1 cellular context compared by ENCODE assay signal in genomic region chr20:63082308-63082938, GRCh38.
TF ChIP-seq lines count a peak whose summit lies in the region.

No MANE protein-coding gene starts in this region.

TF ChIP-seq in HepG2, 621 proteins besides CTCF, POLR2A, EP300 and RAD21 (continued from another document and continues in another):
- TF ChIP-seq MLX (CRISPR knock-in tag; IDR thresholded peaks at IDR 0.05) (peak; percentile 54; the same call in 1 of the 2 replicates), ZNF484 (CRISPR knock-in tag; IDR thresholded peaks at IDR 0.05; ENCODE audit: borderline replicate concordance, low read depth) (no peak; the same call in 1 of the 2 replicates), FOXJ3 (CRISPR knock-in tag; IDR thresholded peaks at IDR 0.05; ENCODE audit: borderline replicate concordance) (no peak), MYNN (CRISPR knock-in tag; IDR thresholded peaks at IDR 0.05; ENCODE audit: low read depth) (peak; percentile 89; the same call in 1 of the 2 replicates), MTF2 (CRISPR knock-in tag; IDR thresholded peaks at IDR 0.05; ENCODE audit: borderline replicate concordance) (no peak; the same call in 1 of the 2 replicates), ZSCAN25 (CRISPR knock-in tag; IDR thresholded peaks at IDR 0.05) (peak; percentile 86; the same call in 1 of the 2 replicates), SP2 (CRISPR knock-in tag; IDR thresholded peaks at IDR 0.05) (no peak), NFATC3 (CRISPR knock-in tag; IDR thresholded peaks at IDR 0.05) (no peak), ZNF468 (CRISPR knock-in tag; IDR thresholded peaks at IDR 0.05) (peak; percentile 78; the same call in 1 of the 2 replicates), ZNF615 (CRISPR knock-in tag; IDR thresholded peaks at IDR 0.05; ENCODE audit: borderline replicate concordance) (no peak), CBX1 (IDR thresholded peaks at IDR 0.05; ENCODE audit: low read depth) (no peak), HOXA7 (CRISPR knock-in tag; IDR thresholded peaks at IDR 0.05) (no peak), ZNF737 (CRISPR knock-in tag; IDR thresholded peaks at IDR 0.05; ENCODE audit: borderline replicate concordance) (peak; percentile 71; the same call in 1 of the 2 replicates), ZMYM3 (CRISPR knock-in tag; IDR thresholded peaks at IDR 0.05) (no peak), FOXK1 (CRISPR knock-in tag; IDR thresholded peaks at IDR 0.05; ENCODE audit: borderline replicate concordance, low read depth) (peak; percentile 77; the same call in 1 of the 2 replicates), SMYD3 (CRISPR knock-in tag; IDR thresholded peaks at IDR 0.05) (no peak), EED (CRISPR knock-in tag; IDR thresholded peaks at IDR 0.05) (no peak; the same call in 1 of the 2 replicates), ZBTB10 (CRISPR knock-in tag; IDR thresholded peaks at IDR 0.05; ENCODE audit: borderline replicate concordance) (no peak), PATZ1 (CRISPR knock-in tag; IDR thresholded peaks at IDR 0.05) (peak; percentile 89), HOXD1 (CRISPR knock-in tag; IDR thresholded peaks at IDR 0.05) (peak; percentile 93), ARID2 (CRISPR knock-in tag; IDR thresholded peaks at IDR 0.05; ENCODE audit: borderline replicate concordance) (no peak), ETV5 (CRISPR knock-in tag; IDR thresholded peaks at IDR 0.05; ENCODE audit: borderline replicate concordance) (peak; percentile 46; the same call in 1 of the 2 replicates), HIVEP1 (CRISPR knock-in tag; IDR thresholded peaks at IDR 0.05) (no peak; the same call in 1 of the 2 replicates), DNMT3B (CRISPR knock-in tag; conservative IDR thresholded peaks at IDR 0.05) (peak; percentile 96; the same call in 1 of the 2 replicates), MXD4 (CRISPR knock-in tag; IDR thresholded peaks at IDR 0.05) (peak; percentile 87; the same call in 1 of the 2 replicates), SIX4 (CRISPR knock-in tag; IDR thresholded peaks at IDR 0.05) (peak; percentile 77; the same call in 1 of the 2 replicates), CC2D1A (CRISPR knock-in tag; IDR thresholded peaks at IDR 0.05) (no peak), SMC3 (IDR thresholded peaks at IDR 0.05; ENCODE audit: low read length) (no peak), RBFOX2 (IDR thresholded peaks at IDR 0.05; ENCODE audit: low read depth, low read length) (no peak), ARNT2 (CRISPR knock-in tag; IDR thresholded peaks at IDR 0.05; ENCODE audit: low read depth) (peak; percentile 86; the same call in 1 of the 2 replicates), RNF219 (CRISPR knock-in tag; IDR thresholded peaks at IDR 0.05) (no peak), AHR (CRISPR knock-in tag; IDR thresholded peaks at IDR 0.05) (peak; percentile 97; the same call in 1 of the 2 replicates), ZSCAN9 (CRISPR knock-in tag; IDR thresholded peaks at IDR 0.05; ENCODE audit: borderline replicate concordance) (peak; percentile 99), HNRNPL (IDR thresholded peaks at IDR 0.05; ENCODE audit: low read depth, low read length) (no peak), ZNF30 (CRISPR knock-in tag; IDR thresholded peaks at IDR 0.05) (no peak), ZNF746 (CRISPR knock-in tag; IDR thresholded peaks at IDR 0.05) (peak; percentile 56; the same call in 1 of the 2 replicates), ZNF883 (CRISPR knock-in tag; IDR thresholded peaks at IDR 0.05; ENCODE audit: not compliant biosample characterization) (peak; percentile 98), TCF7 (IDR thresholded peaks at IDR 0.05; ENCODE audit: low read depth) (no peak), BORCS8-MEF2B (CRISPR knock-in tag; IDR thresholded peaks at IDR 0.05) (peak; percentile 95), PHF21A (CRISPR knock-in tag; IDR thresholded peaks at IDR 0.05) (no peak), ZNF569 (CRISPR knock-in tag; IDR thresholded peaks at IDR 0.05; ENCODE audit: borderline replicate concordance) (no peak), MAZ (IDR thresholded peaks at IDR 0.05; ENCODE audit: borderline replicate concordance, low read depth, low read length) (no peak; the same call in 1 of the 2 replicates), MAZ (CRISPR knock-in tag; IDR thresholded peaks at IDR 0.05; ENCODE audit: low read depth) (peak; percentile 91), ZNF33A (CRISPR knock-in tag; IDR thresholded peaks at IDR 0.05; ENCODE audit: borderline replicate concordance) (no peak), SRSF9 (IDR thresholded peaks at IDR 0.05; ENCODE audit: borderline replicate concordance, insufficient read depth, low read depth, low read length, poor library complexity, severe bottlenecking) (no peak), ZBTB21 (CRISPR knock-in tag; IDR thresholded peaks at IDR 0.05) (peak; percentile 62; the same call in 1 of the 2 replicates), ZNF652 (CRISPR knock-in tag; IDR thresholded peaks at IDR 0.05; ENCODE audit: borderline replicate concordance, low read depth) (0 out of 2 replicates have a peak, but pooled peaks have one; percentile 19), CEBPB (IDR thresholded peaks at IDR 0.05; ENCODE audit: borderline replicate concordance, low read depth, low read length) (no peak), ZFP36L1 (CRISPR knock-in tag; IDR thresholded peaks at IDR 0.05) (peak; percentile 54; the same call in 1 of the 2 replicates), NCOR1 (IDR thresholded peaks at IDR 0.05; ENCODE audit: borderline replicate concordance, low read length) (no peak), ONECUT2 (CRISPR knock-in tag; IDR thresholded peaks at IDR 0.05) (peak; percentile 57; the same call in 1 of the 2 replicates), DNMT1 (CRISPR knock-in tag; IDR thresholded peaks at IDR 0.05) (no peak), ZFP36L2 (CRISPR knock-in tag; IDR thresholded peaks at IDR 0.05) (peak; percentile 97), ZNF34 (CRISPR knock-in tag; IDR thresholded peaks at IDR 0.05; ENCODE audit: borderline replicate concordance) (0 out of 2 replicates have a peak, but pooled peaks have one; percentile 31), HOXA3 (CRISPR knock-in tag; IDR thresholded peaks at IDR 0.05) (0 out of 2 replicates have a peak, but pooled peaks have one; percentile 66), ZNF607 (CRISPR knock-in tag; IDR thresholded peaks at IDR 0.05; ENCODE audit: borderline replicate concordance) (peak; percentile 28; the same call in 1 of the 2 replicates)
- TF ChIP-seq, protein P1, sequence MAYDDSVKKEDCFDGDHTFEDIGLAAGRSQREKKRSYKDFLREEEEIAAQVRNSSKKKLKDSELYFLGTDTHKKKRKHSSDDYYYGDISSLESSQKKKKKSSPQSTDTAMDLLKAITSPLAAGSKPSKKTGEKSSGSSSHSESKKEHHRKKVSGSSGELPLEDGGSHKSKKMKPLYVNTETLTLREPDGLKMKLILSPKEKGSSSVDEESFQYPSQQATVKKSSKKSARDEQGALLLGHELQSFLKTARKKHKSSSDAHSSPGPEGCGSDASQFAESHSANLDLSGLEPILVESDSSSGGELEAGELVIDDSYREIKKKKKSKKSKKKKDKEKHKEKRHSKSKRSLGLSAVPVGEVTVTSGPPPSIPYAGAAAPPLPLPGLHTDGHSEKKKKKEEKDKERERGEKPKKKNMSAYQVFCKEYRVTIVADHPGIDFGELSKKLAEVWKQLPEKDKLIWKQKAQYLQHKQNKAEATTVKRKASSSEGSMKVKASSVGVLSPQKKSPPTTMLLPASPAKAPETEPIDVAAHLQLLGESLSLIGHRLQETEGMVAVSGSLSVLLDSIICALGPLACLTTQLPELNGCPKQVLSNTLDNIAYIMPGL (CRISPR knock-in tag; IDR thresholded peaks at IDR 0.05; ENCODE audit: borderline replicate concordance in 1 of 2, low read depth in 1 of 2) = peak; percentile 28 to 47; a peak in 2 of 4 replicates
- TF ChIP-seq, protein P2, sequence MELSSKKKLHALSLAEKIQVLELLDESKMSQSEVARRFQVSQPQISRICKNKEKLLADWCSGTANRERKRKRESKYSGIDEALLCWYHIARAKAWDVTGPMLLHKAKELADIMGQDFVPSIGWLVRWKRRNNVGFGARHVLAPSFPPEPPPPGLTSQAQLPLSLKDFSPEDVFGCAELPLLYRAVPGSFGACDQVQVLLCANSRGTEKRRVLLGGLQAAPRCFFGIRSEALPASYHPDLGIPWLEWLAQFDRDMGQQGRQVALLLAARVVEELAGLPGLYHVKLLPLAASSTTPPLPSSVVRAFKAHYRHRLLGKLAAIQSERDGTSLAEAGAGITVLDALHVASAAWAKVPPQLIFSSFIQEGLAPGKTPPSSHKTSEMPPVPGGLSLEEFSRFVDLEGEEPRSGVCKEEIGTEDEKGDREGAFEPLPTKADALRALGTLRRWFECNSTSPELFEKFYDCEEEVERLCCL (CRISPR knock-in tag; IDR thresholded peaks at IDR 0.05; ENCODE audit: borderline replicate concordance) = peak; percentile 85; the same call in 1 of the 2 replicates
- TF ChIP-seq, protein P3, sequence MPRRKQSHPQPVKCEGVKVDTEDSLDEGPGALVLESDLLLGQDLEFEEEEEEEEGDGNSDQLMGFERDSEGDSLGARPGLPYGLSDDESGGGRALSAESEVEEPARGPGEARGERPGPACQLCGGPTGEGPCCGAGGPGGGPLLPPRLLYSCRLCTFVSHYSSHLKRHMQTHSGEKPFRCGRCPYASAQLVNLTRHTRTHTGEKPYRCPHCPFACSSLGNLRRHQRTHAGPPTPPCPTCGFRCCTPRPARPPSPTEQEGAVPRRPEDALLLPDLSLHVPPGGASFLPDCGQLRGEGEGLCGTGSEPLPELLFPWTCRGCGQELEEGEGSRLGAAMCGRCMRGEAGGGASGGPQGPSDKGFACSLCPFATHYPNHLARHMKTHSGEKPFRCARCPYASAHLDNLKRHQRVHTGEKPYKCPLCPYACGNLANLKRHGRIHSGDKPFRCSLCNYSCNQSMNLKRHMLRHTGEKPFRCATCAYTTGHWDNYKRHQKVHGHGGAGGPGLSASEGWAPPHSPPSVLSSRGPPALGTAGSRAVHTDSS (CRISPR knock-in tag; conservative IDR thresholded peaks at IDR 0.05) = no peak
- TF ChIP-seq, protein P4, sequence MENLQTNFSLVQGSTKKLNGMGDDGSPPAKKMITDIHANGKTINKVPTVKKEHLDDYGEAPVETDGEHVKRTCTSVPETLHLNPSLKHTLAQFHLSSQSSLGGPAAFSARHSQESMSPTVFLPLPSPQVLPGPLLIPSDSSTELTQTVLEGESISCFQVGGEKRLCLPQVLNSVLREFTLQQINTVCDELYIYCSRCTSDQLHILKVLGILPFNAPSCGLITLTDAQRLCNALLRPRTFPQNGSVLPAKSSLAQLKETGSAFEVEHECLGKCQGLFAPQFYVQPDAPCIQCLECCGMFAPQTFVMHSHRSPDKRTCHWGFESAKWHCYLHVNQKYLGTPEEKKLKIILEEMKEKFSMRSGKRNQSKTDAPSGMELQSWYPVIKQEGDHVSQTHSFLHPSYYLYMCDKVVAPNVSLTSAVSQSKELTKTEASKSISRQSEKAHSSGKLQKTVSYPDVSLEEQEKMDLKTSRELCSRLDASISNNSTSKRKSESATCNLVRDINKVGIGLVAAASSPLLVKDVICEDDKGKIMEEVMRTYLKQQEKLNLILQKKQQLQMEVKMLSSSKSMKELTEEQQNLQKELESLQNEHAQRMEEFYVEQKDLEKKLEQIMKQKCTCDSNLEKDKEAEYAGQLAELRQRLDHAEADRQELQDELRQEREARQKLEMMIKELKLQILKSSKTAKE (CRISPR knock-in tag; IDR thresholded peaks at IDR 0.05; ENCODE audit: borderline replicate concordance) = peak; percentile 65
